Comparison of ENCODE assay signal across 18 cellular contexts in genomic region chr18:63405986-63406385, GRCh38. TPM values are rescaled to one million over a fixed set of nuclear protein-coding genes. Genes with fewer than 3 reads are reported as not detected.
DNase-seq lines count a peak whose midpoint lies in the region; ATAC-seq and TF ChIP-seq lines count a peak whose summit lies in the region.
"Had no signal": no experiment of that assay in that cellular context is flagged by ENCODE, and none has a peak within 500 bp of the region (broad histone marks: within the 10 kb centered on the region; RNA-seq: fewer than 3 reads in every experiment).

No MANE protein-coding gene starts in this region.

- H3K36me3 ChIP-seq in breast epithelium (no peaks in the 10 kb centered on the region), sigmoid colon (peaks cover 8 to 82% (median 34%) of the 10 kb centered on the region in 4 donors)
- H3K36me3 ChIP-seq: BE2C, SJCRH30 had no signal

- H3K4me1 Mint-ChIP-seq in activated T-helper 17 cell treated with anti-CD3 and anti-CD28 coated beads, Interleukin-2, amount 50 U/mL, for 72 hours: peaks cover 25% of the 10 kb centered on the region

- H3K9me3 ChIP-seq in breast epithelium (no peaks in the 10 kb centered on the region), right cardiac atrium (ENCODE audit: control insufficient read depth, low read length) (no peaks in the 10 kb centered on the region), sigmoid colon (no peaks in the 10 kb centered on the region)
- H3K9me3 ChIP-seq: BE2C, HAP-1, SJCRH30 had no signal

- H3K27me3 ChIP-seq in breast epithelium: no peaks in the 10 kb centered on the region
- no peaks in the 10 kb centered on the region for H3K27me3 ChIP-seq in right cardiac atrium (ENCODE audit: control insufficient read depth, insufficient read depth)
- H3K27me3 ChIP-seq in sigmoid colon: no peaks in the 10 kb centered on the region
- H3K27me3 ChIP-seq: BE2C, SJCRH30 had no signal

- POLR2A ChIA-PET in RWPE1 (lab: Yijun Ruan, JAX; ENCODE audit: low non-redundant PET): no interaction called here

- no peak for TF ChIP-seq EP300 in sigmoid colon (IDR thresholded peaks at IDR 0.05)

- DNase-seq in RWPE1 (ENCODE audit: low spot score) (no peak), breast epithelium (ENCODE audit: low spot score in 2 of 2) (peak in 1 of 2 donors; percentile 76), right cardiac atrium (peak in 2 of 3 donors; percentile 31 to 53), sigmoid colon (peak; percentile 79), AML-193 (lab: John Stamatoyannopoulos, UW) (no peak), COR-L47 (lab: John Stamatoyannopoulos, UW) (no peak)
- DNase-seq: BE2C; Calu3; CD4-positive, alpha-beta T cell; NCI-H187 treated with DMSO at 0.1 percent for 48 hours; NCI-H345; NCI-H526; NK-92 treated with Interleukin-12 subunit alpha and Interleukin-12 subunit beta, amount 100 ng/mL, for 24 hours; OCI-M1; SJCRH30 had no signal

- no peaks in the 10 kb centered on the region for H3K9me3 Mint-ChIP-seq in activated T-helper 17 cell treated with anti-CD3 and anti-CD28 coated beads, Interleukin-2, amount 50 U/mL, for 72 hours
- H3K9me3 Mint-ChIP-seq: CD4-positive, alpha-beta T cell; IgD-negative memory B cell had no signal

- TF ChIP-seq POLR2A in breast epithelium (IDR thresholded peaks at IDR 0.05) (no peak), sigmoid colon (IDR thresholded peaks at IDR 0.05) (no peak)

- H3K4me3 Mint-ChIP-seq in activated T-helper 17 cell treated with anti-CD3 and anti-CD28 coated beads, Interleukin-2, amount 50 U/mL, for 72 hours: no peak overlapping the region
- H3K4me3 Mint-ChIP-seq: CD4-positive, alpha-beta T cell; IgD-negative memory B cell had no signal

- no peak overlapping the region for H3K4me3 ChIP-seq in breast epithelium
- no peak overlapping the region for H3K4me3 ChIP-seq in right cardiac atrium (ENCODE audit: low read length)
- no peak overlapping the region for H3K4me3 ChIP-seq in sigmoid colon
- H3K4me3 ChIP-seq: HAP-1, SJCRH30 had no signal

- H3K4me1 ChIP-seq in breast epithelium (no peaks in the 10 kb centered on the region), right cardiac atrium (ENCODE audit: control insufficient read depth, insufficient read depth, low read length) (peaks cover 2% of the 10 kb centered on the region), sigmoid colon (peaks cover 0 to 17% (median 0%) of the 10 kb centered on the region in 4 donors)
- H3K4me1 ChIP-seq: BE2C, SJCRH30 had no signal

- TF ChIP-seq CTCF in RWPE1 (conservative IDR thresholded peaks at IDR 0.05; ENCODE audit: low read depth) (no peak), breast epithelium (IDR thresholded peaks at IDR 0.05) (no peak), sigmoid colon (IDR thresholded peaks at IDR 0.05) (no peak)

- no peak overlapping the region for H3K27ac Mint-ChIP-seq in activated T-helper 17 cell treated with anti-CD3 and anti-CD28 coated beads, Interleukin-2, amount 50 U/mL, for 72 hours
- H3K27ac Mint-ChIP-seq: IgD-negative memory B cell had no signal

- H3K27me3 Mint-ChIP-seq in activated T-helper 17 cell treated with anti-CD3 and anti-CD28 coated beads, Interleukin-2, amount 50 U/mL, for 72 hours: no peaks in the 10 kb centered on the region
- H3K27me3 Mint-ChIP-seq: CD4-positive, alpha-beta T cell; IgD-negative memory B cell had no signal

- ATAC-seq in right cardiac atrium: peak; percentile 64 to 72
- ATAC-seq in activated T-helper 17 cell treated with anti-CD3 and anti-CD28 coated beads, Interleukin-2, amount 50 U/mL, for 72 hours (replicated peaks): no peak

- intact Hi-C loops in breast epithelium (cut with DNase I; ENCODE audit: low total_unique reads) (no loop called here), right cardiac atrium (cut with DNase I) (no loop called here), sigmoid colon (cut with DNase I) (no loop called here)

- CTCF ChIA-PET in RWPE1 (lab: Yijun Ruan, JAX): interaction anchor here (0.6 kb wide), 1 partner anchor 83 kb away, joined by 5 read pairs; no protein-coding TSS in a partner anchor

- peaks cover 98% of the 10 kb centered on the region for H3K36me3 Mint-ChIP-seq in activated T-helper 17 cell treated with anti-CD3 and anti-CD28 coated beads, Interleukin-2, amount 50 U/mL, for 72 hours (ENCODE audit: low read depth)

- WGBS in right cardiac atrium: 81% methylated on average over 3 of the region's 3 CpGs
- 97 to 98% methylated on average over 3 of the region's 3 CpGs for WGBS in sigmoid colon, 2 donors

- H3K27ac ChIP-seq in RWPE1 (peak overlapping the region; percentile 53), breast epithelium (peak overlapping the region; percentile 45 to 68), right cardiac atrium (ENCODE audit: low read length) (no peak overlapping the region), sigmoid colon (peak overlapping the region in 1 of 4 donors; percentile 35)
- H3K27ac ChIP-seq: SJCRH30 had no signal

RNA-seq across cellular contexts. Expression of gene VPS4B, which starts 16.3 kb away (rescaled TPM):
- total RNA-seq in breast epithelium (10 to 100 TPM; 34.1 to 61.5 (median 35.7) TPM), right cardiac atrium (10 to 100 TPM; 21.4 to 28.8 (median 27.5) TPM), sigmoid colon (10 to 100 TPM; 31.4 to 41.0 (median 38.3) TPM)
- polyA plus RNA-seq in right cardiac atrium (8.0 TPM), sigmoid colon (10 to 100 TPM; 34.6 to 69.4 (median 44.4) TPM)
- total RNA-seq in activated T-helper 17 cell treated with anti-CD3 and anti-CD28 coated beads, Interleukin-2, amount 50 U/mL, for 72 hours: 10 to 100 TPM; 63.8 to 72.3 TPM

RNA-seq across cellular contexts. Expression of gene KDSR, which starts 39.0 kb away (rescaled TPM):
- total RNA-seq in breast epithelium (10 to 100 TPM; 41.6 to 53.0 (median 48.9) TPM), right cardiac atrium (10 to 100 TPM; 46.9 to 49.9 (median 49.0) TPM), sigmoid colon (10 to 100 TPM; 33.2 to 50.5 (median 42.7) TPM)
- polyA plus RNA-seq in right cardiac atrium (21.8 TPM), sigmoid colon (10 to 100 TPM in 2 of 3 donors, 1 to 10 TPM in 1; 7.6 to 19.3 (median 10.8) TPM)
- total RNA-seq in activated T-helper 17 cell treated with anti-CD3 and anti-CD28 coated beads, Interleukin-2, amount 50 U/mL, for 72 hours: 100 to 1,000 TPM in 1 of 2 donors, 10 to 100 TPM in 1; 94.8 to 140 TPM

Comparison
In these comparisons a context has a peak if more than half of its experiments do, and no peak if none do; other contexts are left out.
1. DNase-seq: peak in right cardiac atrium (2 of 3) and sigmoid colon (single experiment); none in RWPE1 (single experiment), AML-193 (0 of 2) and COR-L47 (single experiment).